Comparison of ENCODE assay signal across 31 cellular contexts in the genomic region with DNA sequence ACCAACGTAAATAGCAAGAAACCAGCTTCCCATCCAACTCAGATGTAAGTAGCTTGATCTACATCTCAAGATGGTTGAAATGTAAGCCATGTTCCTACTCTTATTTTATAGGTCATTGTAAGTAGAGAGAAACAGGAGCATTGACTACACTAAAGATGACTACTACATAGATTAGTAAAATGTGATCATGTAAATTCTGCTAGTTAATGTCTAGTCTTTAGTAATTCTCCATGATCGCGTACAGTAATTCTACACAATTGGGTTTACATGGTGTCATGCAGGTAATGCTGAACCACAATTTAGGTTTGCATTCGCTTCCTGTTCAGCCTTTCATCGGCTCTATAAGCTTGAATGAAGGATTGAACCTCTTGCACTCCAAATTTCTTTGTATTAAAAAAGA.
"Had no signal": no experiment of that assay in that cellular context is flagged by ENCODE, and none has a peak within 500 bp of the region (broad histone marks: within the 10 kb centered on the region; RNA-seq: fewer than 3 reads in every experiment).

No MANE protein-coding gene starts in this region.

- H3K9me3 ChIP-seq: ascending aorta, colonic mucosa had no signal

- H3K9me3 Mint-ChIP-seq: activated B cell treated with CpG ODN at 0.5 μM for 24 hours; activated CD4-positive, alpha-beta memory T cell treated with anti-CD3 and anti-CD28 coated beads for 36 hours; activated CD8-positive, alpha-beta T cell treated with anti-CD3 and anti-CD28 coated beads for 36 hours; activated naive CD4-positive, alpha-beta T cell treated with anti-CD3 and anti-CD28 coated beads, Interleukin-2, amount 10 ng/mL, durations not matched to agents 7 days and 5 days; activated naive CD4-positive, alpha-beta T cell treated with anti-CD3 and anti-CD28 coated beads, Interleukin-2, amount 50 U/mL, for 24 hours; activated naive CD8-positive, alpha-beta T cell treated with anti-CD3 and anti-CD28 coated beads, Interleukin-2, amount 50 U/mL, for 24 hours; activated T-cell treated with anti-CD3 and anti-CD28 coated beads, Interleukin-2, amount 50 U/mL, for 24 hours; activated T-helper 2 cell treated with anti-CD3 and anti-CD28 coated beads, Interferon-gamma antibody, Interleukin-2, Interleukin-4, amounts not matched to agents 10 μg/mL and 5 μg/mL and 100 μg/mL, durations not matched to agents 14 hours and 24 hours and 36 hours; central memory CD8-positive, alpha-beta T cell; T-helper 1 cell treated with Interleukin-12 subunit alpha and Interleukin-12 subunit beta and Interleukin-4 antibody, amounts not matched to agents 30 μg/mL and 1 μg/mL, for 36 hours; T-helper 2 cell treated with Interferon-gamma antibody and Interleukin-4, amounts not matched to agents 5 μg/mL and 100 μg/mL, for 36 hours had no signal

- H3K36me3 Mint-ChIP-seq: activated CD4-positive, alpha-beta memory T cell treated with anti-CD3 and anti-CD28 coated beads for 36 hours; activated naive CD4-positive, alpha-beta T cell treated with anti-CD3 and anti-CD28 coated beads, Interleukin-2, amount 10 ng/mL, durations not matched to agents 7 days and 5 days; activated naive CD4-positive, alpha-beta T cell treated with anti-CD3 and anti-CD28 coated beads, Interleukin-2, amount 50 U/mL, for 24 hours; activated naive CD8-positive, alpha-beta T cell; brain had no signal

- H3K27me3 Mint-ChIP-seq: activated B cell treated with CpG ODN at 0.5 μM for 24 hours; activated CD4-positive, alpha-beta memory T cell treated with anti-CD3 and anti-CD28 coated beads for 36 hours; activated CD8-positive, alpha-beta T cell treated with anti-CD3 and anti-CD28 coated beads for 36 hours; activated naive CD4-positive, alpha-beta T cell treated with anti-CD3 and anti-CD28 coated beads, Interleukin-2, amount 50 U/mL, for 24 hours; activated naive CD8-positive, alpha-beta T cell; activated naive CD8-positive, alpha-beta T cell treated with anti-CD3 and anti-CD28 coated beads, Interleukin-2, amount 50 U/mL, for 24 hours; activated T-cell treated with anti-CD3 and anti-CD28 coated beads, Interleukin-2, amount 50 U/mL, for 24 hours; central memory CD8-positive, alpha-beta T cell had no signal

- H3K4me1 ChIP-seq: ascending aorta, colonic mucosa had no signal

- DNase-seq: activated B cell treated with CpG ODN at 0.5 μM for 24 hours; activated CD4-positive, alpha-beta memory T cell treated with anti-CD3 and anti-CD28 coated beads for 36 hours; activated CD4-positive, alpha-beta T cell treated with anti-CD3 and anti-CD28 coated beads for 48 hours; activated CD4-positive, alpha-beta T cell treated with anti-CD3 and anti-CD28 coated beads, Interleukin-2, amount 50 U/mL, for 1 hour; activated CD4-positive, alpha-beta T cell treated with anti-CD3 and anti-CD28 coated beads, Interleukin-2, amount 50 U/mL, for 4 hours; activated CD4-positive, CD25-positive, alpha-beta regulatory T cell treated with anti-CD3 and anti-CD28 coated beads, Interleukin-2, amount 50 U/mL, for 72 hours; activated CD8-positive, alpha-beta memory T cell treated with anti-CD3 and anti-CD28 coated beads, Interleukin-2, amount 50 U/mL, for 4 hours; activated CD8-positive, alpha-beta T cell treated with anti-CD3 and anti-CD28 coated beads for 36 hours; activated effector memory CD4-positive, alpha-beta T cell treated with Interleukin-2 at 50 U/mL for 16 hours; activated gamma-delta T cell; activated naive CD4-positive, alpha-beta T cell treated with anti-CD3 and anti-CD28 coated beads, Interleukin-2, amount 10 ng/mL, durations not matched to agents 7 days and 5 days; activated naive CD4-positive, alpha-beta T cell treated with Interleukin-2 at 50 U/mL for 16 hours; activated naive CD8-positive, alpha-beta T cell treated with anti-CD3 and anti-CD28 coated beads, Interleukin-2, amount 50 U/mL, for 24 hours; activated T-cell treated with anti-CD3 and anti-CD28 coated beads, Interleukin-2, amount 50 U/mL, for 24 hours; activated T-cell treated with anti-CD3 and anti-CD28 coated beads, Interleukin-2, amount 50 U/mL, for 48 hours; amygdala; anterior cingulate cortex; caudate nucleus; cerebellar nuclear complex; colonic mucosa; T-helper 9 cell had no signal

- H3K4me3 Mint-ChIP-seq: activated B cell treated with CpG ODN at 0.5 μM for 24 hours; activated CD4-positive, alpha-beta memory T cell treated with anti-CD3 and anti-CD28 coated beads for 36 hours; activated CD8-positive, alpha-beta T cell treated with anti-CD3 and anti-CD28 coated beads for 36 hours; activated naive CD4-positive, alpha-beta T cell treated with anti-CD3 and anti-CD28 coated beads, Interleukin-2, amount 10 ng/mL, durations not matched to agents 7 days and 5 days; activated naive CD4-positive, alpha-beta T cell treated with anti-CD3 and anti-CD28 coated beads, Interleukin-2, amount 50 U/mL, for 24 hours; activated naive CD8-positive, alpha-beta T cell; activated naive CD8-positive, alpha-beta T cell treated with anti-CD3 and anti-CD28 coated beads, Interleukin-2, amount 50 U/mL, for 24 hours; activated T-cell treated with anti-CD3 and anti-CD28 coated beads, Interleukin-2, amount 50 U/mL, for 24 hours; brain; central memory CD8-positive, alpha-beta T cell; T-helper 1 cell treated with Interleukin-12 subunit alpha and Interleukin-12 subunit beta and Interleukin-4 antibody, amounts not matched to agents 30 μg/mL and 1 μg/mL, for 36 hours; T-helper 2 cell treated with Interferon-gamma antibody and Interleukin-4, amounts not matched to agents 5 μg/mL and 100 μg/mL, for 36 hours had no signal

- ATAC-seq: activated CD8-positive, alpha-beta T cell treated with anti-CD3 and anti-CD28 coated beads for 36 hours; activated naive CD8-positive, alpha-beta T cell treated with anti-CD3 and anti-CD28 coated beads, Interleukin-2, amount 50 U/mL, for 24 hours had no signal

- H3K27me3 ChIP-seq: ascending aorta, colonic mucosa had no signal

- H3K36me3 ChIP-seq: ascending aorta, cardiac muscle cell, colonic mucosa had no signal

- H3K4me3 ChIP-seq: ascending aorta, cardiac muscle cell, colonic mucosa had no signal

- H3K27ac ChIP-seq: ascending aorta, cardiac muscle cell, colonic mucosa, VCaP had no signal

- H3K27ac Mint-ChIP-seq: activated B cell treated with CpG ODN at 0.5 μM for 24 hours; activated CD4-positive, alpha-beta memory T cell treated with anti-CD3 and anti-CD28 coated beads for 36 hours; activated CD8-positive, alpha-beta T cell treated with anti-CD3 and anti-CD28 coated beads for 36 hours; activated naive CD4-positive, alpha-beta T cell treated with anti-CD3 and anti-CD28 coated beads, Interleukin-2, amount 10 ng/mL, durations not matched to agents 7 days and 5 days; activated naive CD4-positive, alpha-beta T cell treated with anti-CD3 and anti-CD28 coated beads, Interleukin-2, amount 50 U/mL, for 24 hours; activated naive CD8-positive, alpha-beta T cell; activated naive CD8-positive, alpha-beta T cell treated with anti-CD3 and anti-CD28 coated beads, Interleukin-2, amount 50 U/mL, for 24 hours; activated T-cell treated with anti-CD3 and anti-CD28 coated beads, Interleukin-2, amount 50 U/mL, for 24 hours; activated T-helper 2 cell treated with anti-CD3 and anti-CD28 coated beads, Interferon-gamma antibody, Interleukin-2, Interleukin-4, amounts not matched to agents 10 μg/mL and 5 μg/mL and 100 μg/mL, durations not matched to agents 14 hours and 24 hours and 36 hours; brain; T-helper 1 cell treated with Interleukin-12 subunit alpha and Interleukin-12 subunit beta and Interleukin-4 antibody, amounts not matched to agents 30 μg/mL and 1 μg/mL, for 36 hours; T-helper 2 cell treated with Interferon-gamma antibody and Interleukin-4, amounts not matched to agents 5 μg/mL and 100 μg/mL, for 36 hours had no signal
